Comparison of ENCODE assay signal across 1 cellular context in genomic region chr7:142528608-142529408, GRCh38.
TF ChIP-seq lines count a peak whose summit lies in the region.

No MANE protein-coding gene starts in this region.

TF ChIP-seq in WTC11, 78 proteins besides CTCF, POLR2A, EP300 and RAD21 (continued from another document):
- TF ChIP-seq STAT6 (CRISPR knock-in tag; conservative IDR thresholded peaks at IDR 0.05; ENCODE audit: low read depth) (no peak), JUN (CRISPR knock-in tag; IDR thresholded peaks at IDR 0.05) (no peak), ATF3 (CRISPR knock-in tag; conservative IDR thresholded peaks at IDR 0.05) (no peak), TEAD4 (CRISPR knock-in tag; IDR thresholded peaks at IDR 0.05) (no peak), CREB1 (CRISPR knock-in tag; IDR thresholded peaks at IDR 0.05) (no peak), HMGA2 (CRISPR knock-in tag; IDR thresholded peaks at IDR 0.05) (no peak), ZNF121 (CRISPR knock-in tag; IDR thresholded peaks at IDR 0.05) (no peak), ZNF232 (CRISPR knock-in tag; IDR thresholded peaks at IDR 0.05) (no peak), EMX1 (CRISPR knock-in tag; IDR thresholded peaks at IDR 0.05) (no peak), ZBTB21 (CRISPR knock-in tag; IDR thresholded peaks at IDR 0.05; ENCODE audit: borderline replicate concordance) (no peak), MAX (CRISPR knock-in tag; IDR thresholded peaks at IDR 0.05) (no peak), TCF7 (CRISPR knock-in tag; IDR thresholded peaks at IDR 0.05; ENCODE audit: low read depth) (no peak), ATF2 (CRISPR knock-in tag; IDR thresholded peaks at IDR 0.05; ENCODE audit: borderline replicate concordance, low read depth) (no peak)
TF ChIP-seq in WTC11: peak in this region for 0.
